ENCODE assay signal across 8 cellular contexts in genomic region chr11:47766363-47767227, GRCh38. TPM values are rescaled to one million over a fixed set of nuclear protein-coding genes. Genes with fewer than 3 reads are reported as not detected.
A peak's percentile ranks its signal among the peaks of the same experiment; 100 is the strongest.
DNase-seq lines count a peak whose midpoint lies in the region; ATAC-seq and TF ChIP-seq lines count a peak whose summit lies in the region.

No MANE protein-coding gene starts in this region.

- H2AFZ ChIP-seq in smooth muscle cell (ENCODE audit: low read depth), result peak overlapping the region; percentile 70

- H3K27me3 Mint-ChIP-seq in MCF 10A (ENCODE audit: insufficient read depth, unreplicated experiment) (no peaks in the 10 kb centered on the region), immature natural killer cell (ENCODE audit: low read depth in 3 of 3) (peaks cover 0 to 17% (median 6%) of the 10 kb centered on the region in 3 donors)

- peaks cover 45% of the 10 kb centered on the region for H3K79me2 ChIP-seq in smooth muscle cell (ENCODE audit: low read depth)

- TSS peak; percentile 28 for BruUV-seq in MCF 10A (replicated peaks; lab: Mats Ljungman, UMichigan)

- CTCF ChIA-PET in GM10248 (lab: Yijun Ruan, JAX), result interaction anchor here (1.4 kb wide), 1 partner anchor 11 kb away, joined by 4 read pairs; no protein-coding TSS in a partner anchor
- CTCF ChIA-PET in MCF 10A (lab: Yijun Ruan, JAX), result interaction anchor here (0.5 to 0.7 kb wide), 2 partner anchors 101 to 216 kb away, joined by 3 to 4 read pairs; no protein-coding TSS in a partner anchor

- H3K4me3 Mint-ChIP-seq in MCF 10A (ENCODE audit: unreplicated experiment) (peak overlapping the region; percentile 79), immature natural killer cell (peak overlapping the region; percentile 94 to 98 (median 96))

- H3K9ac ChIP-seq in smooth muscle cell (ENCODE audit: low read depth), result peak overlapping the region; percentile 96

- intact Hi-C loops in MCF 10A (cut with micrococcal nuclease), result no loop called here

- peak overlapping the region; percentile 98 for H3K4me2 ChIP-seq in smooth muscle cell

- 1% methylated on average over 55 of the region's 73 CpGs for WGBS in smooth muscle cell (ENCODE audit: low lambda C conversion rate)

- H3F3A ChIP-seq in smooth muscle cell (ENCODE audit: low read depth), result no peaks in the 10 kb centered on the region

- POLR2A ChIA-PET in GM10248 (lab: Yijun Ruan, JAX), result interaction anchor here (1.5 kb wide), 1 partner anchor 13 kb away, joined by 3 read pairs; no protein-coding TSS in a partner anchor
- POLR2A ChIA-PET in MCF 10A (lab: Yijun Ruan, JAX), result interaction anchor here (0.6 to 3.2 kb wide), 20 partner anchors 11 to 358 kb away, joined by 3 to 23 read pairs (median 4); partner anchors contain the start of genes KBTBD4, MTCH2, NDUFS3 and NUP160

- peak; percentile 57 for DNase-seq in GM10248 (ENCODE audit: extremely low spot score)
- peak; percentile 41 to 66 for DNase-seq in Kasumi-1 (lab: John Stamatoyannopoulos, UW)
- peak; percentile 62 for DNase-seq in MCF 10A (ENCODE audit: unreplicated experiment)
- DNase-seq in immature natural killer cell, result peak; percentile 73 to 81 (median 79)
- peak; percentile 43 for DNase-seq in smooth muscle cell (lab: John Stamatoyannopoulos, UW; ENCODE audit: unreplicated experiment)
- DNase-seq in DMS153 treated with DMSO at 0.1 percent for 48 hours (lab: John Stamatoyannopoulos, UW; ENCODE audit: unreplicated experiment), result no peak

- H3K27me3 ChIP-seq in smooth muscle cell (ENCODE audit: low read depth), result no peaks in the 10 kb centered on the region

- H3K27ac Mint-ChIP-seq in MCF 10A (ENCODE audit: low read depth, unreplicated experiment) (peak overlapping the region; percentile 93), immature natural killer cell (peak overlapping the region; percentile 96 to 100 (median 99))

- peaks cover 4% of the 10 kb centered on the region for H3K36me3 ChIP-seq in smooth muscle cell (ENCODE audit: low read depth)

- H4K20me1 ChIP-seq in smooth muscle cell (ENCODE audit: low read depth), result peaks cover 45% of the 10 kb centered on the region

- ATAC-seq in GM21825 (IDR thresholded peaks at IDR 0.05; ENCODE audit: unreplicated experiment), result peak; percentile 37

- H3K9me3 Mint-ChIP-seq in MCF 10A (ENCODE audit: unreplicated experiment), result no peaks in the 10 kb centered on the region
- no peaks in the 10 kb centered on the region for H3K9me3 Mint-ChIP-seq in immature natural killer cell

- peaks cover 42% of the 10 kb centered on the region for H3K36me3 Mint-ChIP-seq in MCF 10A (ENCODE audit: insufficient read depth, unreplicated experiment)
- peaks cover 0 to 5% (median 0%) of the 10 kb centered on the region in 3 donors for H3K36me3 Mint-ChIP-seq in immature natural killer cell

- H3K4me1 ChIP-seq in smooth muscle cell (ENCODE audit: low read depth), result peaks cover 8% of the 10 kb centered on the region

- H3K4me1 Mint-ChIP-seq in MCF 10A (ENCODE audit: insufficient read depth, unreplicated experiment) (peaks cover 14% of the 10 kb centered on the region), immature natural killer cell (peaks cover 31 to 41% of the 10 kb centered on the region in 2 donors)

- H3K4me3 ChIP-seq in smooth muscle cell, result peak overlapping the region; percentile 87

- H3K27ac ChIP-seq in VCaP (peak overlapping the region; percentile 93), smooth muscle cell (ENCODE audit: low read depth) (peak overlapping the region; percentile 95)

- no peak for TF ChIP-seq CTCF in GM10248 (IDR thresholded peaks at IDR 0.05; ENCODE audit: control extremely low read depth, extremely low read depth, low read depth, missing control alignments)
- no peak for TF ChIP-seq CTCF in VCaP (conservative IDR thresholded peaks at IDR 0.05)
- no peak for TF ChIP-seq CTCF in MCF 10A (IDR thresholded peaks at IDR 0.05; ENCODE audit: unreplicated experiment)
- no peak for TF ChIP-seq CTCF in smooth muscle cell (IDR thresholded peaks at IDR 0.05; ENCODE audit: borderline replicate concordance, insufficient read depth, poor library complexity, severe bottlenecking)

- no peaks in the 10 kb centered on the region for H3K9me3 ChIP-seq in smooth muscle cell (replicated peaks; ENCODE audit: low read depth)

RNA-seq across cellular contexts. Expression of gene FNBP4, which starts 0.5 kb away (rescaled TPM):
- total RNA-seq in MCF 10A (2022) (128 and 130 TPM in 2 replicates), smooth muscle cell (62.4 and 64.1 TPM in 2 replicates)
- polyA plus RNA-seq in immature natural killer cell (10 to 100 TPM; 12.6 to 35.9 (median 23.6) TPM), smooth muscle cell (31.6 and 38.5 TPM in 2 replicates)

RNA-seq across cellular contexts. Expression of gene AGBL2, which starts 51.4 kb away (rescaled TPM):
- 0.86 and 1.2 TPM in 2 replicates for total RNA-seq in MCF 10A (2022)
- polyA plus RNA-seq in immature natural killer cell, result 1 to 10 TPM; 1.1 to 4.3 (median 1.9) TPM
- 0.94 and 1.1 TPM in 2 replicates for total RNA-seq in smooth muscle cell
- 1.6 TPM in 1 of 2 replicates, not detected in the other for polyA plus RNA-seq in smooth muscle cell
